Comparison of ENCODE assay signal across 16 cellular contexts in the genomic region with DNA sequence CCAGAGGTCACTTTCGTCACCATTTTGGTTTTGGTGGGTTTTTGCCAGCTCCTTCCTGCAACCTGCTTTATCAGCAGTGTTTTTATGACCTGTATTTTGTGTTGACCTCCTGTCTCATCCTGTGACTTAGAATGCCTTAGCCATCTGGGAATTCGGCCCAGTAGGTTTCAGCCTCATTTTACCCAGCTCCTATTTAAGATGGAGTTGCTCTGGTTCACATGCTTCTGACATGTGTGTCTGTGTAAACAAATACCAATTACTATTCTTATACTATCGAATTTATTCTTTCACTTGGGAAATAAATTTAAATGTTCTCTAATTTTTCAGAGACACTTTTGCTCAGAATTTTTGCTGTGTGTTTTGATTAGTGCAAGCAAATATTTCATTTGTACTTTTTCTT.
DNase-seq lines count a peak whose midpoint lies in the region; TF ChIP-seq lines count a peak whose summit lies in the region.
"Had no signal": no experiment of that assay in that cellular context is flagged by ENCODE, and none has a peak within 500 bp of the region (broad histone marks: within the 10 kb centered on the region; RNA-seq: fewer than 3 reads in every experiment).

No MANE protein-coding gene starts in this region.

- H3K27ac ChIP-seq in PC-9, result no peak overlapping the region
- H3K27ac ChIP-seq: 22Rv1; A549; BLaER1 treated with 17β-estradiol and CSF1 and Interleukin-3, amounts not matched to agents 10 nM and 100 nM; C4-2B had no signal

- CTCF ChIA-PET in PC-9 (lab: Charles Lee), result no interaction called here

- peak; percentile 1 for DNase-seq in DMS53 (lab: John Stamatoyannopoulos, UW)
- no peak for DNase-seq in DMS53 treated with DMSO at 0.1 percent for 48 hours (lab: John Stamatoyannopoulos, UW; ENCODE audit: unreplicated experiment)
- no peak for DNase-seq in PC-9
- DNase-seq in stimulated activated CD4-positive, alpha-beta T cell treated with anti-CD3 and anti-CD28 coated beads, Interleukin-12 subunit alpha, Interleukin-12 subunit beta, amount 100 ng/mL, for 4 hours, result no peak
- no peak for DNase-seq in SW480 (ENCODE audit: low spot score)
- DNase-seq: AML-193; Caco-2; Calu3; CD4-positive, alpha-beta T cell; CD8-positive, alpha-beta T cell; DMS79 treated with DMSO at 0.1 percent for 48 hours; GF-D8 had no signal

- POLR2A ChIA-PET in PC-9 (lab: Charles Lee; ENCODE audit: unreplicated experiment), result no interaction called here

- no peaks in the 10 kb centered on the region for H3K27me3 ChIP-seq in PC-9 (ENCODE audit: insufficient read depth, low read depth)
- H3K27me3 ChIP-seq: BLaER1 treated with 17β-estradiol and CSF1 and Interleukin-3, amounts not matched to agents 10 nM and 100 nM had no signal

- BruUV-seq in PC-9 (replicated peaks; lab: Mats Ljungman, UMichigan), result no TSS peak

- no peaks in the 10 kb centered on the region for H3K9me2 ChIP-seq in PC-9 (ENCODE audit: insufficient read depth)

- H4K20me1 ChIP-seq in PC-9 (ENCODE audit: insufficient read depth), result no peaks in the 10 kb centered on the region
- H4K20me1 ChIP-seq: BLaER1 treated with 17β-estradiol and CSF1 and Interleukin-3, amounts not matched to agents 10 nM and 100 nM had no signal

- no peak for TF ChIP-seq CTCF in PC-9 (conservative IDR thresholded peaks at IDR 0.05)

- H2AFZ ChIP-seq in PC-9, result peak overlapping the region; percentile 58; the same call in 1 of the 2 replicates

- no peaks in the 10 kb centered on the region for H3K36me3 ChIP-seq in PC-9 (ENCODE audit: low read depth)
- H3K36me3 ChIP-seq: BLaER1 treated with 17β-estradiol and CSF1 and Interleukin-3, amounts not matched to agents 10 nM and 100 nM had no signal

- intact Hi-C loops in PC-9 (cut with micrococcal nuclease; ENCODE audit: unreplicated experiment), result no loop called here

- H3K9me3 ChIP-seq in PC-9 (ENCODE audit: insufficient read depth, low read depth), result no peaks in the 10 kb centered on the region
- H3K9me3 ChIP-seq: A549, Caco-2 had no signal

- H3K4me1 ChIP-seq in PC-9 (replicated peaks; ENCODE audit: insufficient read depth), result no peaks in the 10 kb centered on the region
- H3K4me1 ChIP-seq: A549, Caco-2 had no signal

- H3F3A ChIP-seq in PC-9 (ENCODE audit: insufficient read depth, low read depth), result no peaks in the 10 kb centered on the region

- H3K79me2 ChIP-seq in PC-9 (ENCODE audit: low read depth), result no peaks in the 10 kb centered on the region

- H3K4me3 ChIP-seq in PC-9, result no peak overlapping the region
- H3K4me3 ChIP-seq: A549; BLaER1 treated with 17β-estradiol and CSF1 and Interleukin-3, amounts not matched to agents 10 nM and 100 nM had no signal

- no peak overlapping the region for H3K4me2 ChIP-seq in PC-9
- H3K4me2 ChIP-seq: A549; BLaER1 treated with 17β-estradiol and CSF1 and Interleukin-3, amounts not matched to agents 10 nM and 100 nM had no signal
